In the genomic region with DNA sequence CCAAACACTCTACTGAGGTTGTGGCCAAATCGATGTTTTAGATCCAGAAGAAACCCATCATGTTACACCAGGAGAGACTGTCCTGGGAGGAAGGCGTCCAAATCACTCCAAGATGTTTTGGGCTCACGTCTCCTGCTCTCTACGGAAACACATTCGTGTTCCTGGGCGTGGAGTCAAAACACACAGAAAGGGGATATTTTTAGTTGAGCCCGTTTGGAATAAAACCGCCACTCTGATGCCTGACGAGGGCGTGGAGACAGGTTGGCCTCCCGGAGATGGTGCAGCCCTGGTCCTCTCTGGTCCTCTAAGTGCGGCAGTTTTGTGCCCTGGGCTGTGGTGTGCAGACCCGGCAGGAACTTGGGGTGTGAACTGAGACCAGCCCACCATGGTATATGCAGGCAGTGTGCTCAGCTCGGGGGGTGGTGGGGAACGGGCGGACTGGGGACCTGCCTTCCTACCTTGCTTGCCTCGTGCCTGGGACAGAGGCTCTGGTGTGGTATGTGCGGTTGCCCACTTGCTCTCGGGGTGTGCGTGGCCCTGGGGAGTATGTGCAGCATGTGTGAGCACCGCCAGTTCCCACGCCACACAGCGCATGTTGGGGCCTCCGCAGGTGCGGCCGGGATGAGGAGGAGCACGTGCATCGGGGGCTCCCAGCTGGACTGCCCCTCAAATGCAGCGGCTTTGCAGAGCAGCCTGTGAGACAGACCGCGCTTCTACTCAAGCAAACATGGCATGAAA, we compare ENCODE assay signal across 23 cellular contexts.
"Had no signal": no experiment of that assay in that cellular context is flagged by ENCODE, and none has a peak within 500 bp of the region (broad histone marks: within the 10 kb centered on the region; RNA-seq: fewer than 3 reads in every experiment).

No MANE protein-coding gene starts in this region.

- H3K4me1 ChIP-seq: esophagus squamous epithelium, left ventricle myocardium inferior, pancreas, prostate gland, upper lobe of left lung, vagina had no signal

- H3K4me2 ChIP-seq: smooth muscle cell had no signal

- H3K36me3 ChIP-seq: cardiac muscle cell, esophagus squamous epithelium, heart right ventricle, left ventricle myocardium inferior, pancreas, prostate gland, upper lobe of left lung, vagina had no signal

- H3K4me3 ChIP-seq: cardiac muscle cell, esophagus squamous epithelium, heart right ventricle, left ventricle myocardium inferior, pancreas, prostate gland, smooth muscle cell, upper lobe of left lung, vagina had no signal

- ATAC-seq: activated CD8-positive, alpha-beta T cell treated with anti-CD3 and anti-CD28 coated beads for 36 hours; heart right ventricle had no signal

- H3K27me3 ChIP-seq: cardiac muscle cell, pancreas, vagina had no signal

- DNase-seq: activated B cell treated with CpG ODN at 0.5 μM for 24 hours; activated CD4-positive, alpha-beta T cell treated with anti-CD3 and anti-CD28 coated beads, Interleukin-2, amount 50 U/mL, for 1 hour; activated CD8-positive, alpha-beta T cell treated with anti-CD3 and anti-CD28 coated beads for 36 hours; activated T-cell treated with anti-CD3 and anti-CD28 coated beads, Interleukin-2, amount 50 U/mL, for 48 hours; dermis blood vessel endothelial cell; effector CD8-positive, alpha-beta T cell; esophagus squamous epithelium; foreskin melanocyte; heart right ventricle; kidney glomerular epithelial cell; left ventricle myocardium inferior; naive B cell; nucleus accumbens; stimulated activated CD4-positive, alpha-beta T cell treated with anti-CD3 and anti-CD28 coated beads, Interleukin-15, amount 100 ng/mL, for 24 hours; stimulated activated naive CD4-positive, alpha-beta T cell; T-helper 1 cell had no signal

- H3K27ac ChIP-seq: cardiac muscle cell, epithelial cell of prostate, esophagus squamous epithelium, heart right ventricle, left ventricle myocardium inferior, pancreas, prostate gland, upper lobe of left lung, vagina had no signal
